Comparison of ENCODE assay signal across 1 cellular context in genomic region chr5:122121782-122122465, GRCh38.
A peak's percentile ranks its signal among the peaks of the same experiment; 100 is the strongest.
TF ChIP-seq lines count a peak whose summit lies in the region.

No MANE protein-coding gene starts in this region.

TF ChIP-seq in K562, 482 proteins besides CTCF, POLR2A, EP300 and RAD21 (continued from another document and continues in another):
- TF ChIP-seq MGA (IDR thresholded peaks at IDR 0.05) (peak; percentile 54), CCNT2 (IDR thresholded peaks at IDR 0.05; ENCODE audit: borderline replicate concordance, extremely low read depth, insufficient read length, low read depth, low read length) (peak; percentile 19), STAT5A (IDR thresholded peaks at IDR 0.05; ENCODE audit: borderline replicate concordance, low read length) (peak; percentile 9; the same call in 1 of the 2 replicates), ZNF445 (CRISPR knock-in tag; IDR thresholded peaks at IDR 0.05; ENCODE audit: low read depth) (no peak), ILK (tag; IDR thresholded peaks at IDR 0.05; ENCODE audit: borderline replicate concordance, low read depth) (no peak), SMAD3 (CRISPR knock-in tag; conservative IDR thresholded peaks at IDR 0.05) (no peak), EZH2 (IDR thresholded peaks at IDR 0.05; ENCODE audit: borderline replicate concordance, low read depth, low read length) (no peak), ZNF253 (CRISPR knock-in tag; conservative IDR thresholded peaks at IDR 0.05) (no peak), ZNF778 (CRISPR knock-in tag; IDR thresholded peaks at IDR 0.05) (no peak), SMARCC2 (IDR thresholded peaks at IDR 0.05; ENCODE audit: low read depth) (no peak; the same call in 1 of the 2 replicates), TAF15 (IDR thresholded peaks at IDR 0.05; ENCODE audit: low read depth, low read length) (no peak), MAFG (tag; conservative IDR thresholded peaks at IDR 0.05) (no peak), MBD2 (IDR thresholded peaks at IDR 0.05; ENCODE audit: borderline replicate concordance, low read depth) (no peak), ZNF589 (CRISPR knock-in tag; IDR thresholded peaks at IDR 0.05; ENCODE audit: low read depth) (no peak), ZBTB17 (CRISPR knock-in tag; IDR thresholded peaks at IDR 0.05) (no peak), MTA2 (IDR thresholded peaks at IDR 0.05; ENCODE audit: low read depth) (no peak), RFX1 (IDR thresholded peaks at IDR 0.05) (no peak), ARID1B (IDR thresholded peaks at IDR 0.05) (peak; percentile 72), ATF7 (IDR thresholded peaks at IDR 0.05) (0 out of 2 replicates have a peak, but pooled peaks have one; percentile 22), XRCC4 (IDR thresholded peaks at IDR 0.05; ENCODE audit: extremely low read depth, insufficient read depth, insufficient read length) (no peak), E2F8 (IDR thresholded peaks at IDR 0.05; ENCODE audit: low read depth, partially characterized antibody) (no peak), POLR2AphosphoS2 (IDR thresholded peaks at IDR 0.05; ENCODE audit: low read length) (no peak), ZFP30 (CRISPR knock-in tag; IDR thresholded peaks at IDR 0.05; ENCODE audit: borderline replicate concordance) (no peak), ZNF75A (CRISPR knock-in tag; IDR thresholded peaks at IDR 0.05) (no peak), CBX3 (IDR thresholded peaks at IDR 0.05; ENCODE audit: borderline replicate concordance in 1 of 2, low read length in 2 of 2) (peak in 1 of 2 experiments; percentile 64; a peak in 1 of 3 replicates), CREM (IDR thresholded peaks at IDR 0.05; ENCODE audit: low read depth) (peak; percentile 35; the same call in 1 of the 2 replicates), YBX1 (IDR thresholded peaks at IDR 0.05) (no peak), ZNF165 (CRISPR knock-in tag; IDR thresholded peaks at IDR 0.05; ENCODE audit: borderline replicate concordance) (no peak), NFIC (IDR thresholded peaks at IDR 0.05) (0 out of 2 replicates have a peak, but pooled peaks have one; percentile 17), ZNF3 (CRISPR knock-in tag; IDR thresholded peaks at IDR 0.05) (no peak), CXXC5 (CRISPR knock-in tag; IDR thresholded peaks at IDR 0.05) (0 out of 2 replicates have a peak, but pooled peaks have one; percentile 29), USF1 (CRISPR knock-in tag; IDR thresholded peaks at IDR 0.05) (0 out of 2 replicates have a peak, but pooled peaks have one; percentile 24)
- TF ChIP-seq, protein P1, sequence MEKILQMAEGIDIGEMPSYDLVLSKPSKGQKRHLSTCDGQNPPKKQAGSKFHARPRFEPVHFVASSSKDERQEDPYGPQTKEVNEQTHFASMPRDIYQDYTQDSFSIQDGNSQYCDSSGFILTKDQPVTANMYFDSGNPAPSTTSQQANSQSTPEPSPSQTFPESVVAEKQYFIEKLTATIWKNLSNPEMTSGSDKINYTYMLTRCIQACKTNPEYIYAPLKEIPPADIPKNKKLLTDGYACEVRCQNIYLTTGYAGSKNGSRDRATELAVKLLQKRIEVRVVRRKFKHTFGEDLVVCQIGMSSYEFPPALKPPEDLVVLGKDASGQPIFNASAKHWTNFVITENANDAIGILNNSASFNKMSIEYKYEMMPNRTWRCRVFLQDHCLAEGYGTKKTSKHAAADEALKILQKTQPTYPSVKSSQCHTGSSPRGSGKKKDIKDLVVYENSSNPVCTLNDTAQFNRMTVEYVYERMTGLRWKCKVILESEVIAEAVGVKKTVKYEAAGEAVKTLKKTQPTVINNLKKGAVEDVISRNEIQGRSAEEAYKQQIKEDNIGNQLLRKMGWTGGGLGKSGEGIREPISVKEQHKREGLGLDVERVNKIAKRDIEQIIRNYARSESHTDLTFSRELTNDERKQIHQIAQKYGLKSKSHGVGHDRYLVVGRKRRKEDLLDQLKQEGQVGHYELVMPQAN (IDR thresholded peaks at IDR 0.05; ENCODE audit: borderline replicate concordance): no peak
- TF ChIP-seq, protein P2, sequence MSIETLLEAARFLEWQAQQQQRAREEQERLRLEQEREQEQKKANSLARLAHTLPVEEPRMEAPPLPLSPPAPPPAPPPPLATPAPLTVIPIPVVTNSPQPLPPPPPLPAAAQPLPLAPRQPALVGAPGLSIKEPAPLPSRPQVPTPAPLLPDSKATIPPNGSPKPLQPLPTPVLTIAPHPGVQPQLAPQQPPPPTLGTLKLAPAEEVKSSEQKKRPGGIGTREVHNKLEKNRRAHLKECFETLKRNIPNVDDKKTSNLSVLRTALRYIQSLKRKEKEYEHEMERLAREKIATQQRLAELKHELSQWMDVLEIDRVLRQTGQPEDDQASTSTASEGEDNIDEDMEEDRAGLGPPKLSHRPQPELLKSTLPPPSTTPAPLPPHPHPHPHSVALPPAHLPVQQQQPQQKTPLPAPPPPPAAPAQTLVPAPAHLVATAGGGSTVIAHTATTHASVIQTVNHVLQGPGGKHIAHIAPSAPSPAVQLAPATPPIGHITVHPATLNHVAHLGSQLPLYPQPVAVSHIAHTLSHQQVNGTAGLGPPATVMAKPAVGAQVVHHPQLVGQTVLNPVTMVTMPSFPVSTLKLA (conservative IDR thresholded peaks at IDR 0.05): peak in 1 of 2 experiments; percentile 40; a peak in 1 of 4 replicates
- TF ChIP-seq, protein P3, sequence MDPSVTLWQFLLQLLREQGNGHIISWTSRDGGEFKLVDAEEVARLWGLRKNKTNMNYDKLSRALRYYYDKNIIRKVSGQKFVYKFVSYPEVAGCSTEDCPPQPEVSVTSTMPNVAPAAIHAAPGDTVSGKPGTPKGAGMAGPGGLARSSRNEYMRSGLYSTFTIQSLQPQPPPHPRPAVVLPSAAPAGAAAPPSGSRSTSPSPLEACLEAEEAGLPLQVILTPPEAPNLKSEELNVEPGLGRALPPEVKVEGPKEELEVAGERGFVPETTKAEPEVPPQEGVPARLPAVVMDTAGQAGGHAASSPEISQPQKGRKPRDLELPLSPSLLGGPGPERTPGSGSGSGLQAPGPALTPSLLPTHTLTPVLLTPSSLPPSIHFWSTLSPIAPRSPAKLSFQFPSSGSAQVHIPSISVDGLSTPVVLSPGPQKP (CRISPR knock-in tag; IDR thresholded peaks at IDR 0.05): no peak
- TF ChIP-seq, protein P4, sequence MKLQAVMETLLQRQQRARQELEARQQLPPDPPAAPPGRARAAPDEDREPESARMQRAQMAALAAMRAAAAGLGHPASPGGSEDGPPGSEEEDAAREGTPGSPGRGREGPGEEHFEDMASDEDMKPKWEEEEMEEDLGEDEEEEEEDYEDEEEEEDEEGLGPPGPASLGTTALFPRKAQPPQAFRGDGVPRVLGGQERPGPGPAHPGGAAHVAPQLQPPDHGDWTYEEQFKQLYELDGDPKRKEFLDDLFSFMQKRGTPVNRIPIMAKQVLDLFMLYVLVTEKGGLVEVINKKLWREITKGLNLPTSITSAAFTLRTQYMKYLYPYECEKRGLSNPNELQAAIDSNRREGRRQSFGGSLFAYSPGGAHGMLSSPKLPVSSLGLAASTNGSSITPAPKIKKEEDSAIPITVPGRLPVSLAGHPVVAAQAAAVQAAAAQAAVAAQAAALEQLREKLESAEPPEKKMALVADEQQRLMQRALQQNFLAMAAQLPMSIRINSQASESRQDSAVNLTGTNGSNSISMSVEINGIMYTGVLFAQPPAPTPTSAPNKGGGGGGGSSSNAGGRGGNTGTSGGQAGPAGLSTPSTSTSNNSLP (IDR thresholded peaks at IDR 0.05; ENCODE audit: borderline replicate concordance, low read depth, low read length): no peak
- TF ChIP-seq, protein P5, sequence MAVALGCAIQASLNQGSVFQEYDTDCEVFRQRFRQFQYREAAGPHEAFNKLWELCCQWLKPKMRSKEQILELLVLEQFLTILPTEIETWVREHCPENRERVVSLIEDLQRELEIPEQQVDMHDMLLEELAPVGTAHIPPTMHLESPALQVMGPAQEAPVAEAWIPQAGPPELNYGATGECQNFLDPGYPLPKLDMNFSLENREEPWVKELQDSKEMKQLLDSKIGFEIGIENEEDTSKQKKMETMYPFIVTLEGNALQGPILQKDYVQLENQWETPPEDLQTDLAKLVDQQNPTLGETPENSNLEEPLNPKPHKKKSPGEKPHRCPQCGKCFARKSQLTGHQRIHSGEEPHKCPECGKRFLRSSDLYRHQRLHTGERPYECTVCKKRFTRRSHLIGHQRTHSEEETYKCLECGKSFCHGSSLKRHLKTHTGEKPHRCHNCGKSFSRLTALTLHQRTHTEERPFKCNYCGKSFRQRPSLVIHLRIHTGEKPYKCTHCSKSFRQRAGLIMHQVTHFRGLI (CRISPR knock-in tag; IDR thresholded peaks at IDR 0.05): no peak
